18 cellular contexts compared by ENCODE assay signal in the genomic region with DNA sequence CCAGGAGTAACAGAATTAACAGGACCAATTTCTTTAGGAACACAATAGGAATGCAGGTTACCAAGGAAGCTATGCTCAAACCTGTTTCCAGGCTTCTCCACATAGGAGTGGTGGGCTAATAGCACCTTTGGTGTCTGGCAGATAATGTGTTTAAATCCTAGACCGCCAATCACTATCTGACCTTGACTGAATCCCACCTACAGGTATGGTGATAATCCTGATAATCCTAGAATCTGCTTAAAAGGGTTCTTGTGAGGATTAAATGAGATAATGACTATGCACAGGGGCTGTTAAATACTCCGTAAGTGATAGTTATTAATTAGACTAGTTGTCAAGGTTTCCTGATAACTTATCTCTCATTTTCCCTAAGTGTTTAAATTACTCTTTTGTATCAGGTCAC.
DNase-seq lines count a peak whose midpoint lies in the region; ATAC-seq and TF ChIP-seq lines count a peak whose summit lies in the region.
"Had no signal": no experiment of that assay in that cellular context is flagged by ENCODE, and none has a peak within 500 bp of the region (broad histone marks: within the 10 kb centered on the region; RNA-seq: fewer than 3 reads in every experiment).

No MANE protein-coding gene starts in this region.

- H2AFZ ChIP-seq in GM23338: no peak overlapping the region

- no peak for TF ChIP-seq POLR2A in vagina (IDR thresholded peaks at IDR 0.05)

- POLR2A ChIA-PET in activated CD4-positive, alpha-beta T cell treated with anti-CD3 and anti-CD28 coated beads for 36 hours (lab: Charles Lee): no interaction called here

- DNase-seq in activated CD4-positive, alpha-beta T cell treated with anti-CD3 and anti-CD28 coated beads, Interleukin-2, amount 10 ng/mL, durations not matched to agents 24 days and 14 days: peak; percentile 43
- no peak for DNase-seq in activated CD4-positive, alpha-beta T cell treated with anti-CD3 and anti-CD28 coated beads for 36 hours
- no peak for DNase-seq in GM23338 (ENCODE audit: low spot score)
- DNase-seq in T-helper 17 cell: no peak
- no peak for DNase-seq in vagina (ENCODE audit: extremely low spot score in 2 of 2)
- DNase-seq: 8988T; CD8-positive, alpha-beta T cell; DMS153; DMS79; GDM1; IMR-90 had no signal

- H3K4me3 Mint-ChIP-seq in activated CD4-positive, alpha-beta T cell treated with anti-CD3 and anti-CD28 coated beads, Interleukin-2, amount 10 ng/mL, durations not matched to agents 24 days and 14 days: no peak overlapping the region
- H3K4me3 Mint-ChIP-seq in activated CD4-positive, alpha-beta T cell treated with anti-CD3 and anti-CD28 coated beads for 36 hours: no peak overlapping the region
- no peak overlapping the region for H3K4me3 Mint-ChIP-seq in GM23338
- no peak overlapping the region for H3K4me3 Mint-ChIP-seq in T-helper 17 cell
- H3K4me3 Mint-ChIP-seq: CD14-positive monocyte; CD8-positive, alpha-beta T cell had no signal

- TF ChIP-seq CTCF in GM23338 (conservative IDR thresholded peaks at IDR 0.05; ENCODE audit: low read depth in 2 of 2) (no peak), vagina (IDR thresholded peaks at IDR 0.05) (no peak)

- no peaks in the 10 kb centered on the region for H4K20me1 ChIP-seq in GM23338 (replicated peaks; ENCODE audit: insufficient read depth)
- H4K20me1 ChIP-seq: BLaER1 had no signal

- no peak overlapping the region for H3K27ac Mint-ChIP-seq in activated CD4-positive, alpha-beta T cell treated with anti-CD3 and anti-CD28 coated beads, Interleukin-2, amount 10 ng/mL, durations not matched to agents 24 days and 14 days
- H3K27ac Mint-ChIP-seq in activated CD4-positive, alpha-beta T cell treated with anti-CD3 and anti-CD28 coated beads for 36 hours: no peak overlapping the region
- H3K27ac Mint-ChIP-seq in GM23338 (no peak overlapping the region; the same call in 1 of the 2 replicates), T-helper 17 cell (peak overlapping the region; percentile 86)
- H3K27ac Mint-ChIP-seq: CD14-positive monocyte; CD8-positive, alpha-beta T cell had no signal

- peaks cover 4% of the 10 kb centered on the region for H3K4me1 Mint-ChIP-seq in activated CD4-positive, alpha-beta T cell treated with anti-CD3 and anti-CD28 coated beads, Interleukin-2, amount 10 ng/mL, durations not matched to agents 24 days and 14 days
- H3K4me1 Mint-ChIP-seq in activated CD4-positive, alpha-beta T cell treated with anti-CD3 and anti-CD28 coated beads for 36 hours: peaks cover 13% of the 10 kb centered on the region
- H3K4me1 Mint-ChIP-seq in GM23338 (peaks cover 42% of the 10 kb centered on the region), T-helper 17 cell (peaks cover 9% of the 10 kb centered on the region)

- H3K27me3 ChIP-seq in GM23338 (ENCODE audit: insufficient read depth) (no peaks in the 10 kb centered on the region), vagina (no peaks in the 10 kb centered on the region)
- H3K27me3 ChIP-seq: BLaER1 had no signal

- H3K9me2 ChIP-seq in GM23338 (ENCODE audit: insufficient read depth): no peaks in the 10 kb centered on the region

- H3K79me2 ChIP-seq in GM23338 (replicated peaks; ENCODE audit: insufficient read depth): no peaks in the 10 kb centered on the region

- H3K27me3 Mint-ChIP-seq in activated CD4-positive, alpha-beta T cell treated with anti-CD3 and anti-CD28 coated beads, Interleukin-2, amount 10 ng/mL, durations not matched to agents 24 days and 14 days: no peaks in the 10 kb centered on the region
- H3K27me3 Mint-ChIP-seq in activated CD4-positive, alpha-beta T cell treated with anti-CD3 and anti-CD28 coated beads for 36 hours: no peaks in the 10 kb centered on the region
- H3K27me3 Mint-ChIP-seq in GM23338 (ENCODE audit: insufficient read depth, low read depth, poor library complexity) (peaks cover 9% of the 10 kb centered on the region), T-helper 17 cell (no peaks in the 10 kb centered on the region)

- H3K27ac ChIP-seq in GM23338 (ENCODE audit: low read depth) (0 out of 2 replicates have a peak overlapping the region, but pooled peaks have one; percentile 11), vagina (no peak overlapping the region)
- H3K27ac ChIP-seq: BLaER1, HL-60 had no signal

- CTCF ChIA-PET in activated CD4-positive, alpha-beta T cell treated with anti-CD3 and anti-CD28 coated beads for 36 hours (lab: Charles Lee): interaction anchor here (0.5 to 1.2 kb wide), 3 partner anchors 9 to 80 kb away, joined by 3 to 4 read pairs (median 3); no protein-coding TSS in a partner anchor

- H3K36me3 ChIP-seq in GM23338 (ENCODE audit: insufficient read depth): peaks cover 6% of the 10 kb centered on the region; the same call in 1 of the 2 replicates
- peaks cover 0 to 34% of the 10 kb centered on the region in 2 donors for H3K36me3 ChIP-seq in vagina

- H3K9me3 Mint-ChIP-seq in activated CD4-positive, alpha-beta T cell treated with anti-CD3 and anti-CD28 coated beads, Interleukin-2, amount 10 ng/mL, durations not matched to agents 24 days and 14 days: no peaks in the 10 kb centered on the region
- no peaks in the 10 kb centered on the region for H3K9me3 Mint-ChIP-seq in activated CD4-positive, alpha-beta T cell treated with anti-CD3 and anti-CD28 coated beads for 36 hours (ENCODE audit: low read depth)
- H3K9me3 Mint-ChIP-seq in GM23338: no peaks in the 10 kb centered on the region; the same call in 2 of the 3 replicates
- H3K9me3 Mint-ChIP-seq: CD14-positive monocyte; CD8-positive, alpha-beta T cell had no signal

- no peaks in the 10 kb centered on the region for H3F3A ChIP-seq in GM23338 (replicated peaks; ENCODE audit: low read depth)

- intact Hi-C loops in activated CD4-positive, alpha-beta T cell treated with anti-CD3 and anti-CD28 coated beads, Interleukin-2, amount 10 ng/mL, durations not matched to agents 24 days and 14 days (cut with micrococcal nuclease): no loop called here
- intact Hi-C loops in activated CD4-positive, alpha-beta T cell treated with anti-CD3 and anti-CD28 coated beads for 36 hours (cut with DNase I, micrococcal nuclease): no loop called here
- intact Hi-C loops in vagina (cut with DNase I): no loop called here

- no peak overlapping the region for H3K4me2 ChIP-seq in GM23338
- H3K4me2 ChIP-seq: BLaER1 had no signal

- H3K4me1 ChIP-seq in GM23338 (ENCODE audit: insufficient read depth) (peaks cover 24% of the 10 kb centered on the region), vagina (no peaks in the 10 kb centered on the region)
- H3K4me1 ChIP-seq: BLaER1, HAP-1 had no signal

- H3K4me3 ChIP-seq in GM23338: no peak overlapping the region
- no peak overlapping the region for H3K4me3 ChIP-seq in vagina
- H3K4me3 ChIP-seq: BLaER1, HAP-1, K562 had no signal

- H3K36me3 Mint-ChIP-seq in activated CD4-positive, alpha-beta T cell treated with anti-CD3 and anti-CD28 coated beads, Interleukin-2, amount 10 ng/mL, durations not matched to agents 24 days and 14 days (ENCODE audit: low read depth): peaks cover 33% of the 10 kb centered on the region
- H3K36me3 Mint-ChIP-seq in activated CD4-positive, alpha-beta T cell treated with anti-CD3 and anti-CD28 coated beads for 36 hours (ENCODE audit: low read depth): peaks cover 26% of the 10 kb centered on the region
- H3K36me3 Mint-ChIP-seq in GM23338 (ENCODE audit: low read depth): peaks cover 27% of the 10 kb centered on the region; the same call in 2 of the 3 replicates
- peaks cover 3% of the 10 kb centered on the region for H3K36me3 Mint-ChIP-seq in T-helper 17 cell (ENCODE audit: low read depth)

- no peaks in the 10 kb centered on the region for H3K9me3 ChIP-seq in T-helper 17 cell (ENCODE audit: control insufficient read depth, low read length, poor library complexity, severe bottlenecking)
- H3K9me3 ChIP-seq in vagina: no peaks in the 10 kb centered on the region
- H3K9me3 ChIP-seq: BLaER1, HAP-1 had no signal

- no peak for ATAC-seq in activated CD4-positive, alpha-beta T cell treated with anti-CD3 and anti-CD28 coated beads for 36 hours
- ATAC-seq in GM23338 (no peak), T-helper 17 cell (no peak), HG03432 (IDR thresholded peaks at IDR 0.05; ENCODE audit: unreplicated experiment) (no peak), GM21447 (IDR thresholded peaks at IDR 0.05; ENCODE audit: unreplicated experiment) (no peak)
- ATAC-seq: CD8-positive, alpha-beta T cell had no signal

TF ChIP-seq in GM23338, 12 proteins besides CTCF, POLR2A, EP300 and RAD21:
- TF ChIP-seq ZNF331 (CRISPR knock-in tag; IDR thresholded peaks at IDR 0.05; ENCODE audit: low read depth) (no peak), JUNB (IDR thresholded peaks at IDR 0.05; ENCODE audit: unreplicated experiment) (no peak), ZNF114 (CRISPR knock-in tag; IDR thresholded peaks at IDR 0.05) (no peak), POLR2AphosphoS5 (IDR thresholded peaks at IDR 0.05; ENCODE audit: low read depth) (no peak), EZH2phosphoT487 (IDR thresholded peaks at IDR 0.05; ENCODE audit: unreplicated experiment) (no peak), STAT1 (IDR thresholded peaks at IDR 0.05; ENCODE audit: unreplicated experiment) (no peak)
- TF ChIP-seq, protein P1, sequence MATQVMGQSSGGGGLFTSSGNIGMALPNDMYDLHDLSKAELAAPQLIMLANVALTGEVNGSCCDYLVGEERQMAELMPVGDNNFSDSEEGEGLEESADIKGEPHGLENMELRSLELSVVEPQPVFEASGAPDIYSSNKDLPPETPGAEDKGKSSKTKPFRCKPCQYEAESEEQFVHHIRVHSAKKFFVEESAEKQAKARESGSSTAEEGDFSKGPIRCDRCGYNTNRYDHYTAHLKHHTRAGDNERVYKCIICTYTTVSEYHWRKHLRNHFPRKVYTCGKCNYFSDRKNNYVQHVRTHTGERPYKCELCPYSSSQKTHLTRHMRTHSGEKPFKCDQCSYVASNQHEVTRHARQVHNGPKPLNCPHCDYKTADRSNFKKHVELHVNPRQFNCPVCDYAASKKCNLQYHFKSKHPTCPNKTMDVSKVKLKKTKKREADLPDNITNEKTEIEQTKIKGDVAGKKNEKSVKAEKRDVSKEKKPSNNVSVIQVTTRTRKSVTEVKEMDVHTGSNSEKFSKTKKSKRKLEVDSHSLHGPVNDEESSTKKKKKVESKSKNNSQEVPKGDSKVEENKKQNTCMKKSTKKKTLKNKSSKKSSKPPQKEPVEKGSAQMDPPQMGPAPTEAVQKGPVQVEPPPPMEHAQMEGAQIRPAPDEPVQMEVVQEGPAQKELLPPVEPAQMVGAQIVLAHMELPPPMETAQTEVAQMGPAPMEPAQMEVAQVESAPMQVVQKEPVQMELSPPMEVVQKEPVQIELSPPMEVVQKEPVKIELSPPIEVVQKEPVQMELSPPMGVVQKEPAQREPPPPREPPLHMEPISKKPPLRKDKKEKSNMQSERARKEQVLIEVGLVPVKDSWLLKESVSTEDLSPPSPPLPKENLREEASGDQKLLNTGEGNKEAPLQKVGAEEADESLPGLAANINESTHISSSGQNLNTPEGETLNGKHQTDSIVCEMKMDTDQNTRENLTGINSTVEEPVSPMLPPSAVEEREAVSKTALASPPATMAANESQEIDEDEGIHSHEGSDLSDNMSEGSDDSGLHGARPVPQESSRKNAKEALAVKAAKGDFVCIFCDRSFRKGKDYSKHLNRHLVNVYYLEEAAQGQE (IDR thresholded peaks at IDR 0.05; ENCODE audit: unreplicated experiment): no peak
